Comparison of ENCODE assay signal across 9 cellular contexts in the genomic region with DNA sequence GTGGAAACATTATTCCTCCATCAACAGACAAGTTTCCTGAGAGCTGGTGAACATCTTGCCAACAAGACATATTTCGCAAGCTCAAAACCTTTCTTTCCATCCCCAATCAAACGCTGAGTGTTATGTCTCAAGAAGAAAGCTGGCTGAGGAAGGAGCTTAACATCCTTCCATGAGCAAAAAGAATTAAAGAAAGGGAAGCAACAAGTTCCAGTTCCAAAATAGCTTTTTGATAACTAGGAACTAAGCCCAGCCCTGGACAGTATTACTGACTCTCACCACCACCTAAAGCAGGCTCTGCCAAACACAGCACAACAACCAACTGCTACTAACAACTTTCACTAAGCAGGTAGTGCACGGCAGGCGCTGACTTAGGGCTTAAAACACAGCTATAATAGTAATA. TPM values are rescaled to one million over a fixed set of nuclear protein-coding genes. Genes with fewer than 3 reads are reported as not detected.
DNase-seq lines count a peak whose midpoint lies in the region; ATAC-seq and TF ChIP-seq lines count a peak whose summit lies in the region.
"Had no signal": no experiment of that assay in that cellular context is flagged by ENCODE, and none has a peak within 500 bp of the region (broad histone marks: within the 10 kb centered on the region; RNA-seq: fewer than 3 reads in every experiment).

No MANE protein-coding gene starts in this region.

- DNase-seq in stimulated activated naive CD8-positive, alpha-beta T cell treated with anti-CD3 and anti-CD28 coated beads, Interleukin-15, Interleukin-2, amounts not matched to agents 100 U/mL and 50 U/mL, for 24 hours, result no peak
- DNase-seq in effector memory CD8-positive, alpha-beta T cell, result no peak
- DNase-seq in HK-2 (ENCODE audit: unreplicated experiment) (no peak), NCI-H187 treated with DMSO at 0.1 percent for 48 hours (lab: John Stamatoyannopoulos, UW) (no peak), progenitor cell of endocrine pancreas (ENCODE audit: low spot score, unreplicated experiment) (no peak), NCI-H1105 treated with DMSO at 0.1 percent for 48 hours (lab: John Stamatoyannopoulos, UW) (no peak)
- DNase-seq: T-helper 9 cell had no signal

- H3K36me3 Mint-ChIP-seq in stimulated activated naive CD8-positive, alpha-beta T cell treated with anti-CD3 and anti-CD28 coated beads, Interleukin-15, Interleukin-2, amounts not matched to agents 100 ng/mL and 50 ng/mL, for 24 hours (ENCODE audit: low read depth), result peaks cover 47% of the 10 kb centered on the region
- H3K36me3 Mint-ChIP-seq in effector memory CD8-positive, alpha-beta T cell (ENCODE audit: insufficient read depth), result peaks cover 14% of the 10 kb centered on the region
- H3K36me3 Mint-ChIP-seq in nephron (ENCODE audit: low read depth) (peaks cover 9% of the 10 kb centered on the region), progenitor cell of endocrine pancreas (ENCODE audit: insufficient read depth) (no peaks in the 10 kb centered on the region)

- H3K4me1 Mint-ChIP-seq in stimulated activated naive CD8-positive, alpha-beta T cell treated with anti-CD3 and anti-CD28 coated beads, Interleukin-15, Interleukin-2, amounts not matched to agents 100 ng/mL and 50 ng/mL, for 24 hours (ENCODE audit: low read depth), result peaks cover 89% of the 10 kb centered on the region
- H3K4me1 Mint-ChIP-seq in effector memory CD8-positive, alpha-beta T cell (ENCODE audit: low read depth in 2 of 2), result peaks cover 73 to 83% of the 10 kb centered on the region in 2 donors
- peaks cover 74% of the 10 kb centered on the region for H3K4me1 Mint-ChIP-seq in nephron
- H3K4me1 Mint-ChIP-seq in progenitor cell of endocrine pancreas (ENCODE audit: low read depth), result peaks cover 15% of the 10 kb centered on the region

- no peak for ATAC-seq in stimulated activated naive CD8-positive, alpha-beta T cell treated with anti-CD3 and anti-CD28 coated beads, Interleukin-15, Interleukin-2, amounts not matched to agents 100 U/mL and 50 U/mL, for 24 hours
- ATAC-seq in effector memory CD8-positive, alpha-beta T cell (replicated peaks), result no peak

- TF ChIP-seq CTCF in nephron (IDR thresholded peaks at IDR 0.05; ENCODE audit: unreplicated experiment in 3 of 3) (no peak), progenitor cell of endocrine pancreas (IDR thresholded peaks at IDR 0.05; ENCODE audit: unreplicated experiment) (no peak)

- peak overlapping the region; percentile 86 for H3K27ac Mint-ChIP-seq in stimulated activated naive CD8-positive, alpha-beta T cell treated with anti-CD3 and anti-CD28 coated beads, Interleukin-15, Interleukin-2, amounts not matched to agents 100 ng/mL and 50 ng/mL, for 24 hours
- peak overlapping the region; percentile 74 to 80 for H3K27ac Mint-ChIP-seq in effector memory CD8-positive, alpha-beta T cell
- peak overlapping the region; percentile 50 to 79 (median 58) for H3K27ac Mint-ChIP-seq in nephron
- H3K27ac Mint-ChIP-seq in progenitor cell of endocrine pancreas, result no peak overlapping the region

- no peaks in the 10 kb centered on the region for H3K9me3 Mint-ChIP-seq in stimulated activated naive CD8-positive, alpha-beta T cell treated with anti-CD3 and anti-CD28 coated beads, Interleukin-15, Interleukin-2, amounts not matched to agents 100 ng/mL and 50 ng/mL, for 24 hours
- H3K9me3 Mint-ChIP-seq in effector memory CD8-positive, alpha-beta T cell, result no peaks in the 10 kb centered on the region
- H3K9me3 Mint-ChIP-seq in nephron, result no peaks in the 10 kb centered on the region
- H3K9me3 Mint-ChIP-seq in progenitor cell of endocrine pancreas (ENCODE audit: low read depth), result no peaks in the 10 kb centered on the region

- peak overlapping the region; percentile 47 for H3K4me3 Mint-ChIP-seq in stimulated activated naive CD8-positive, alpha-beta T cell treated with anti-CD3 and anti-CD28 coated beads, Interleukin-15, Interleukin-2, amounts not matched to agents 100 ng/mL and 50 ng/mL, for 24 hours
- peak overlapping the region in 1 of 2 donors; percentile 45 for H3K4me3 Mint-ChIP-seq in effector memory CD8-positive, alpha-beta T cell
- H3K4me3 Mint-ChIP-seq in nephron (no peak overlapping the region), progenitor cell of endocrine pancreas (ENCODE audit: low read depth) (no peak overlapping the region)

- H3K27me3 Mint-ChIP-seq in stimulated activated naive CD8-positive, alpha-beta T cell treated with anti-CD3 and anti-CD28 coated beads, Interleukin-15, Interleukin-2, amounts not matched to agents 100 ng/mL and 50 ng/mL, for 24 hours, result no peaks in the 10 kb centered on the region
- no peaks in the 10 kb centered on the region for H3K27me3 Mint-ChIP-seq in effector memory CD8-positive, alpha-beta T cell
- H3K27me3 Mint-ChIP-seq in nephron (ENCODE audit: low read depth) (no peaks in the 10 kb centered on the region), progenitor cell of endocrine pancreas (no peaks in the 10 kb centered on the region)

RNA-seq across cellular contexts. Expression of gene CAPZB, which starts 50.2 kb away (rescaled TPM):
- total RNA-seq in progenitor cell of endocrine pancreas, result 189 and 211 TPM in 2 replicates
